ENCODE assay signal across 14 cellular contexts in genomic region chr7:128201067-128201689, GRCh38. TPM values are rescaled to one million over a fixed set of nuclear protein-coding genes. Genes with fewer than 3 reads are reported as not detected.
DNase-seq lines count a peak whose midpoint lies in the region; ATAC-seq and TF ChIP-seq lines count a peak whose summit lies in the region.
"Had no signal": no experiment of that assay in that cellular context is flagged by ENCODE, and none has a peak within 500 bp of the region (broad histone marks: within the 10 kb centered on the region; RNA-seq: fewer than 3 reads in every experiment).

No MANE protein-coding gene starts in this region.

- intact Hi-C loops in Right ventricle myocardium superior (cut with DNase I) (no loop called here), upper lobe of right lung (cut with DNase I) (no loop called here)

- H3K4me3 ChIP-seq in cardiac muscle cell = peak overlapping the region; percentile 23
- no peak overlapping the region for H3K4me3 ChIP-seq in upper lobe of right lung

- peaks cover 65% of the 10 kb centered on the region for H3K27me3 ChIP-seq in cardiac muscle cell
- H3K27me3 ChIP-seq in upper lobe of right lung = peaks cover 49% of the 10 kb centered on the region

- H3K4me1 Mint-ChIP-seq in chondrocyte (ENCODE audit: low read depth) (peaks cover 12% of the 10 kb centered on the region), naive B cell (peaks cover 14 to 22% (median 19%) of the 10 kb centered on the region in 3 donors)

- no peak overlapping the region for H3K27ac Mint-ChIP-seq in chondrocyte (ENCODE audit: unreplicated experiment)
- H3K27ac Mint-ChIP-seq in naive B cell = peak overlapping the region in 1 of 6 donors; percentile 76
- H3K27ac Mint-ChIP-seq: activated naive CD4-positive, alpha-beta T cell treated with anti-CD3 and anti-CD28 coated beads, Interleukin-2, amount 50 U/mL, for 72 hours had no signal

- peaks cover 65% of the 10 kb centered on the region for H3K27me3 Mint-ChIP-seq in chondrocyte (ENCODE audit: low read depth)
- peaks cover 42 to 78% (median 71%) of the 10 kb centered on the region in 3 donors for H3K27me3 Mint-ChIP-seq in naive B cell

- H3K36me3 Mint-ChIP-seq in chondrocyte (ENCODE audit: low read depth) (peaks cover 4% of the 10 kb centered on the region), naive B cell (peaks cover 0 to 31% of the 10 kb centered on the region in 2 donors)

- TF ChIP-seq CTCF in cardiac muscle cell (IDR thresholded peaks at IDR 0.05; ENCODE audit: low read depth, low read length) (no peak), chondrocyte (IDR thresholded peaks at IDR 0.05) (no peak), upper lobe of right lung (IDR thresholded peaks at IDR 0.05) (no peak)

- H3K27ac ChIP-seq in cardiac muscle cell (no peak overlapping the region), upper lobe of right lung (no peak overlapping the region)

- ATAC-seq in Right ventricle myocardium superior (ENCODE audit: poor library complexity) = no peak
- peak; percentile 16 to 18 for ATAC-seq in naive B cell (ENCODE audit: low read depth in 2 of 2)
- peak; percentile 13 for ATAC-seq in upper lobe of right lung

- H3K4me1 ChIP-seq in cardiac muscle cell (ENCODE audit: low read depth) (peaks cover 2% of the 10 kb centered on the region), upper lobe of right lung (peaks cover 7% of the 10 kb centered on the region)

- H3K9me3 Mint-ChIP-seq in chondrocyte (ENCODE audit: low read depth) = peaks cover 5% of the 10 kb centered on the region
- peaks cover 0 to 10% (median 2%) of the 10 kb centered on the region in 7 donors for H3K9me3 Mint-ChIP-seq in naive B cell

- H3K9me3 ChIP-seq in cardiac muscle cell (ENCODE audit: low read depth) = no peaks in the 10 kb centered on the region
- H3K9me3 ChIP-seq in upper lobe of right lung = no peaks in the 10 kb centered on the region

- DNase-seq in cardiac muscle cell (ENCODE audit: low read depth in 1 of 2, low spot score in 1 of 2) (peak in 1 of 2 donors; percentile 63), Right ventricle myocardium superior (no peak), chondrocyte (ENCODE audit: low spot score) (peak; percentile 86), naive B cell (no peak), upper lobe of right lung (no peak), NCI-H2196 (lab: John Stamatoyannopoulos, UW; ENCODE audit: unreplicated experiment) (no peak), AG08396 (ENCODE audit: low spot score) (no peak)
- DNase-seq in stimulated activated naive CD4-positive, alpha-beta T cell treated with Interleukin-2 at 50 U/mL for 16 hours (lab: John Stamatoyannopoulos, UW) = no peak
- DNase-seq: HCEC 1CT; mammary epithelial cell; stimulated activated CD4-positive, alpha-beta T cell treated with anti-CD3 and anti-CD28 coated beads, Interleukin-4, amount 100 ng/mL, for 4 hours; SW 1271 had no signal

- H3K36me3 ChIP-seq in cardiac muscle cell (no peaks in the 10 kb centered on the region), upper lobe of right lung (no peaks in the 10 kb centered on the region)

- no peak overlapping the region for H3K4me3 Mint-ChIP-seq in chondrocyte (ENCODE audit: unreplicated experiment)
- H3K4me3 Mint-ChIP-seq in naive B cell = peak overlapping the region; percentile 62 to 91 (median 86)

RNA-seq across cellular contexts. Expression of gene LEP, which starts 39.9 kb away (rescaled TPM):
- total RNA-seq in cardiac muscle cell (not detected in 2 replicates), Right ventricle myocardium superior (0.86 TPM), chondrocyte (not detected in 3 replicates), upper lobe of right lung (not detected)
- polyA plus RNA-seq in cardiac muscle cell (not detected in 2 replicates), naive B cell (ENCODE audit: low read depth in 6 of 6) (not detected)
- total RNA-seq: activated naive CD4-positive, alpha-beta T cell treated with anti-CD3 and anti-CD28 coated beads, Interleukin-2, amount 50 U/mL, for 72 hours; HT1080 had no signal
